18 cellular contexts compared by ENCODE assay signal in the genomic region with DNA sequence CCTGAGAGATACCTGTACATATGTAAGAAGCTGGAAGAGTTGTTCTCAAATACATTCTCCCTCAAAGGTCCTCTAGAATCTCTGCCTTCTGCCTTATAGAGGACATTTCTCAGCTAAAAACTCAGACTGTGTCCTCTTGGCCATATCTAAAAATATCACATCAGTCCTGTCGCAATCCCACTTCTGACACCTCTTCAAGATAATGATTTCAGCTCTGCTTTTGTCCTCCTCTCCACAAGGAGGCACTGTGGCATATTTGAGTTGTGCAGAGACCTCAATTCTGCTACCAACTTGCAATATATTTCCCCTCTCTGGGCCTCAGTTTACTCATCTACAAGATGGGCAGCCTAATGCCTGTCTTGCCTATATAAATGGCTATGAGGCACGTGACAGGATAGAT. TPM values are rescaled to one million over a fixed set of nuclear protein-coding genes. Genes with fewer than 3 reads are reported as not detected.
DNase-seq lines count a peak whose midpoint lies in the region; ATAC-seq and TF ChIP-seq lines count a peak whose summit lies in the region.
"Had no signal": no experiment of that assay in that cellular context is flagged by ENCODE, and none has a peak within 500 bp of the region (broad histone marks: within the 10 kb centered on the region; RNA-seq: fewer than 3 reads in every experiment).

No MANE protein-coding gene starts in this region.

- no peak for TF ChIP-seq POLR2A in spleen (IDR thresholded peaks at IDR 0.05)

- peaks cover 8 to 25% (median 20%) of the 10 kb centered on the region in 6 donors for H3K4me1 ChIP-seq in spleen

- intact Hi-C loops in spleen (cut with DNase I; ENCODE audit: low total_unique reads) = no loop called here

- H3K36me3 ChIP-seq in spleen = peaks cover 0 to 16% (median 5%) of the 10 kb centered on the region in 6 donors

- H3K9me3 ChIP-seq in spleen = peaks cover 0 to 21% (median 9%) of the 10 kb centered on the region in 8 donors

- in situ Hi-C loops in ACHN (cut with HindIII; ENCODE audit: low pct_ligation_motif_present, low pct_unique_long_range_greater_than_20kb, low sequenced_read_pairs) = no loop called here

- ATAC-seq in stimulated activated naive CD8-positive, alpha-beta T cell treated with anti-CD3 and anti-CD28 coated beads, Interleukin-15, amount 100 ng/mL, for 72 hours = no peak
- no peak for ATAC-seq in HG02571 (IDR thresholded peaks at IDR 0.05; ENCODE audit: unreplicated experiment)
- ATAC-seq: left ventricle myocardium superior had no signal

- H3K27me3 Mint-ChIP-seq in stimulated activated naive CD8-positive, alpha-beta T cell treated with anti-CD3 and anti-CD28 coated beads, Interleukin-15, Interleukin-2, amounts not matched to agents 100 ng/mL and 50 ng/mL, for 24 hours = no peaks in the 10 kb centered on the region
- no peaks in the 10 kb centered on the region for H3K27me3 Mint-ChIP-seq in stimulated activated naive CD8-positive, alpha-beta T cell treated with anti-CD3 and anti-CD28 coated beads, Interleukin-15, amount 100 ng/mL, for 72 hours
- H3K27me3 Mint-ChIP-seq in activated naive CD8-positive, alpha-beta T cell treated with anti-CD3 and anti-CD28 coated beads for 36 hours = peaks cover 3% of the 10 kb centered on the region
- H3K27me3 Mint-ChIP-seq in immature natural killer cell (ENCODE audit: low read depth in 3 of 3) = peaks cover 3 to 16% (median 5%) of the 10 kb centered on the region in 3 donors

- WGBS in spleen, 5 donors = 85 to 91% (median 88%) methylated on average over 2 of the region's 2 CpGs

- no peak overlapping the region for H3K4me3 ChIP-seq in spleen

- peaks cover 0 to 50% (median 15%) of the 10 kb centered on the region in 7 donors for H3K27me3 ChIP-seq in spleen (replicated peaks in 1 of 7)

- DNase-seq in stimulated activated naive CD8-positive, alpha-beta T cell treated with anti-CD3 and anti-CD28 coated beads, Interleukin-15, amount 100 ng/mL, for 72 hours = no peak
- DNase-seq in activated naive CD8-positive, alpha-beta T cell treated with anti-CD3 and anti-CD28 coated beads for 36 hours = no peak
- DNase-seq in immature natural killer cell (peak in 1 of 3 donors; percentile 34), ACHN (no peak), spleen (no peak), NCI-H1694 treated with DMSO at 0.1 percent for 48 hours (lab: John Stamatoyannopoulos, UW) (no peak)
- DNase-seq: activated naive CD8-positive, alpha-beta T cell treated with anti-CD3 and anti-CD28 coated beads, Interleukin-2, amount 10 ng/mL, durations not matched to agents 7 days and 5 days; effector CD8-positive, alpha-beta T cell; hippocampal formation; Kasumi-1; left ventricle myocardium superior; occipital lobe; stimulated activated CD4-positive, alpha-beta T cell treated with anti-CD3 and anti-CD28 coated beads, Interleukin-12 subunit alpha, Interleukin-12 subunit beta, amount 100 ng/mL, for 4 hours; T-helper 9 cell had no signal

- H3K4me1 Mint-ChIP-seq in stimulated activated naive CD8-positive, alpha-beta T cell treated with anti-CD3 and anti-CD28 coated beads, Interleukin-15, Interleukin-2, amounts not matched to agents 100 ng/mL and 50 ng/mL, for 24 hours (ENCODE audit: low read depth) = peaks cover 16% of the 10 kb centered on the region
- H3K4me1 Mint-ChIP-seq in stimulated activated naive CD8-positive, alpha-beta T cell treated with anti-CD3 and anti-CD28 coated beads, Interleukin-15, amount 100 ng/mL, for 72 hours = peaks cover 40% of the 10 kb centered on the region
- H3K4me1 Mint-ChIP-seq in activated naive CD8-positive, alpha-beta T cell treated with anti-CD3 and anti-CD28 coated beads for 36 hours = peaks cover 15% of the 10 kb centered on the region
- peaks cover 34 to 37% of the 10 kb centered on the region in 2 donors for H3K4me1 Mint-ChIP-seq in immature natural killer cell

- TF ChIP-seq CTCF in spleen (IDR thresholded peaks at IDR 0.05 in 8 of 11, conservative IDR thresholded peaks at IDR 0.05 in 3 of 11) = peak in 5 of 11 experiments; percentile 12 to 34 (median 28)

- no peak overlapping the region for H3K27ac Mint-ChIP-seq in stimulated activated naive CD8-positive, alpha-beta T cell treated with anti-CD3 and anti-CD28 coated beads, Interleukin-15, Interleukin-2, amounts not matched to agents 100 ng/mL and 50 ng/mL, for 24 hours
- no peak overlapping the region for H3K27ac Mint-ChIP-seq in stimulated activated naive CD8-positive, alpha-beta T cell treated with anti-CD3 and anti-CD28 coated beads, Interleukin-15, amount 100 ng/mL, for 72 hours
- no peak overlapping the region for H3K27ac Mint-ChIP-seq in activated naive CD8-positive, alpha-beta T cell treated with anti-CD3 and anti-CD28 coated beads for 36 hours
- H3K27ac Mint-ChIP-seq in immature natural killer cell = peak overlapping the region in 5 of 6 donors; percentile 8 to 72 (median 46)
- H3K27ac Mint-ChIP-seq: activated naive CD8-positive, alpha-beta T cell treated with anti-CD3 and anti-CD28 coated beads, Interleukin-2, amount 10 ng/mL, durations not matched to agents 7 days and 5 days had no signal

- peaks cover 6% of the 10 kb centered on the region for H3K9me3 Mint-ChIP-seq in stimulated activated naive CD8-positive, alpha-beta T cell treated with anti-CD3 and anti-CD28 coated beads, Interleukin-15, Interleukin-2, amounts not matched to agents 100 ng/mL and 50 ng/mL, for 24 hours
- peaks cover 12 to 14% of the 10 kb centered on the region in 2 donors for H3K9me3 Mint-ChIP-seq in stimulated activated naive CD8-positive, alpha-beta T cell treated with anti-CD3 and anti-CD28 coated beads, Interleukin-15, amount 100 ng/mL, for 72 hours
- H3K9me3 Mint-ChIP-seq in activated naive CD8-positive, alpha-beta T cell treated with anti-CD3 and anti-CD28 coated beads for 36 hours = peaks cover 13% of the 10 kb centered on the region
- no peaks in the 10 kb centered on the region for H3K9me3 Mint-ChIP-seq in immature natural killer cell

- H3K4me3 Mint-ChIP-seq in stimulated activated naive CD8-positive, alpha-beta T cell treated with anti-CD3 and anti-CD28 coated beads, Interleukin-15, Interleukin-2, amounts not matched to agents 100 ng/mL and 50 ng/mL, for 24 hours = peak overlapping the region; percentile 10
- peak overlapping the region in 1 of 2 donors; percentile 35 for H3K4me3 Mint-ChIP-seq in stimulated activated naive CD8-positive, alpha-beta T cell treated with anti-CD3 and anti-CD28 coated beads, Interleukin-15, amount 100 ng/mL, for 72 hours
- peak overlapping the region; percentile 32 for H3K4me3 Mint-ChIP-seq in activated naive CD8-positive, alpha-beta T cell treated with anti-CD3 and anti-CD28 coated beads for 36 hours
- H3K4me3 Mint-ChIP-seq in immature natural killer cell = peak overlapping the region; percentile 16 to 50 (median 36)
- H3K4me3 Mint-ChIP-seq: activated naive CD8-positive, alpha-beta T cell treated with anti-CD3 and anti-CD28 coated beads, Interleukin-2, amount 10 ng/mL, durations not matched to agents 7 days and 5 days had no signal

- no peaks in the 10 kb centered on the region for H3K36me3 Mint-ChIP-seq in stimulated activated naive CD8-positive, alpha-beta T cell treated with anti-CD3 and anti-CD28 coated beads, Interleukin-15, Interleukin-2, amounts not matched to agents 100 ng/mL and 50 ng/mL, for 24 hours (ENCODE audit: low read depth)
- H3K36me3 Mint-ChIP-seq in activated naive CD8-positive, alpha-beta T cell treated with anti-CD3 and anti-CD28 coated beads for 36 hours = peaks cover 14% of the 10 kb centered on the region
- peaks cover 5 to 36% (median 20%) of the 10 kb centered on the region in 3 donors for H3K36me3 Mint-ChIP-seq in immature natural killer cell

- peak overlapping the region in 2 of 8 donors; percentile 44 to 49 for H3K27ac ChIP-seq in spleen

RNA-seq across cellular contexts. Expression of a gene that starts 16.6 kb away (rescaled TPM):
- total RNA-seq in activated naive CD8-positive, alpha-beta T cell treated with anti-CD3 and anti-CD28 coated beads for 36 hours = 1 to 10 TPM; 3.7 to 4.1 TPM
- polyA plus RNA-seq in immature natural killer cell (1 to 10 TPM; 1.4 to 7.4 (median 2.3) TPM), spleen (10 to 100 TPM in 2 of 3 donors, 1 to 10 TPM in 1; 7.8 to 22.4 (median 10.5) TPM)
- total RNA-seq in spleen = 10 to 100 TPM in 6 of 7 donors, 1 to 10 TPM in 1; 9.2 to 33.8 (median 20.2) TPM

RNA-seq across cellular contexts. Expression of a gene that starts 16.7 kb away (rescaled TPM):
- 1 to 10 TPM; 4.5 to 4.8 TPM for total RNA-seq in activated naive CD8-positive, alpha-beta T cell treated with anti-CD3 and anti-CD28 coated beads for 36 hours
- polyA plus RNA-seq in immature natural killer cell (100 to 1,000 TPM; 104 to 340 (median 110) TPM), spleen (10 to 100 TPM; 22.1 to 88.8 (median 55.0) TPM)
- total RNA-seq in spleen = 100 to 1,000 TPM; 167 to 423 (median 234) TPM
- total RNA-seq: G401 had no signal

RNA-seq across cellular contexts. Expression of a gene that starts 36.5 kb away (rescaled TPM):
- total RNA-seq in activated naive CD8-positive, alpha-beta T cell treated with anti-CD3 and anti-CD28 coated beads for 36 hours = not detected
- polyA plus RNA-seq in immature natural killer cell (not detected), spleen (not detected)
- not detected for total RNA-seq in spleen
- total RNA-seq: activated naive CD8-positive, alpha-beta T cell treated with anti-CD3 and anti-CD28 coated beads, Interleukin-2, amount 10 ng/mL, durations not matched to agents 7 days and 5 days; G401; left ventricle myocardium superior; occipital lobe had no signal
- polyA plus RNA-seq: BJ had no signal

Comparison
In these comparisons a context has a peak if more than half of its experiments do, and no peak if none do; other contexts are left out.
1. H3K27ac Mint-ChIP-seq: peak in immature natural killer cell (5 of 6); none in stimulated activated naive CD8-positive, alpha-beta T cell treated with anti-CD3 and anti-CD28 coated beads, Interleukin-15, Interleukin-2, amounts not matched to agents 100 ng/mL and 50 ng/mL, for 24 hours (single experiment), stimulated activated naive CD8-positive, alpha-beta T cell treated with anti-CD3 and anti-CD28 coated beads, Interleukin-15, amount 100 ng/mL, for 72 hours (0 of 2) and activated naive CD8-positive, alpha-beta T cell treated with anti-CD3 and anti-CD28 coated beads for 36 hours (single experiment).
2. RNA of a gene that starts 16.7 kb away (total RNA-seq): 167 to 423 TPM in spleen; 4.5 to 4.8 TPM in activated naive CD8-positive, alpha-beta T cell treated with anti-CD3 and anti-CD28 coated beads for 36 hours; every median in the first group is over 10 times any median in the second.